ENCODE assay signal across 25 cellular contexts in the genomic region with DNA sequence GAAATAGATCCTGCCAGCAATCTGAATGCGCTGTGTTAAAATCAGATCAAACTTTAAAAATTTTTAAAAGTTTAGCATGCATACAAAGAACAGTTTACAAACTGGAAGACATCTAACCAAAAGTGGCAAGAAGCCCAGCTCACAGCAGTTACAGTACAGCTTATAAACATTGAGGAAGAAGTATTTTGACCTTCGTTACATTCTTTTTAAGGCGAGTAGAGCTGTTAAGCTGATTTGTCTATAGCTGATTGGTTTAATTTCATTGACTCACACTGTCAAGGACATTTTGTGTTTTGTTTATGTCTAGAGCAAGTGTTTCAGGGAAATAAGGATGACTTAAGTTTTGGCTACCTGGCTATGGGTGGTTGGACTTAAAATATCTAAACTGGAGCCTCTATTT. TPM values are rescaled to one million over a fixed set of nuclear protein-coding genes. Genes with fewer than 3 reads are reported as not detected.
DNase-seq lines count a peak whose midpoint lies in the region; ATAC-seq, FAIRE-seq and TF ChIP-seq lines count a peak whose summit lies in the region.
"Had no signal": no experiment of that assay in that cellular context is flagged by ENCODE, and none has a peak within 500 bp of the region (broad histone marks: within the 10 kb centered on the region; RNA-seq: fewer than 3 reads in every experiment).

No MANE protein-coding gene starts in this region.

- DNase-seq in EH (ENCODE audit: low read depth) (peak; percentile 12), adipocyte (ENCODE audit: low read depth) (no peak), fibroblast of gingiva (ENCODE audit: low read depth) (peak; percentile 33), pancreas (no peak), occipital lobe (lab: John Stamatoyannopoulos, UW) (no peak)
- DNase-seq in activated CD8-positive, alpha-beta memory T cell treated with anti-CD3 and anti-CD28 coated beads, Interleukin-2, amount 50 U/mL, for 4 hours, result no peak
- no peak for DNase-seq in stimulated activated CD4-positive, alpha-beta T cell treated with anti-CD3 and anti-CD28 coated beads, Interleukin-1b, Interleukin-23, amount 100 ng/mL, for 48 hours
- DNase-seq: activated CD4-positive, alpha-beta memory T cell treated with anti-CD3 and anti-CD28 coated beads for 36 hours; activated CD4-positive, CD25-positive, alpha-beta regulatory T cell; activated gamma-delta T cell; activated T-cell treated with anti-CD3 and anti-CD28 coated beads for 4 hours; CD4-positive, alpha-beta memory T cell; DMS 273 treated with DMSO at 0.1 percent for 48 hours; effector CD8-positive, alpha-beta T cell; GDM1; H9; head of caudate nucleus; left lung; NCI-H1436; NCI-H69; T1000 had no signal

- ATAC-seq in pancreas (peak in 2 of 4 donors; percentile 0), HG03159 (IDR thresholded peaks at IDR 0.05; ENCODE audit: unreplicated experiment) (no peak)
- ATAC-seq: esophagus mucosa; left lung; stimulated activated effector memory CD8-positive, alpha-beta T cell treated with anti-CD3 and anti-CD28 coated beads, Interleukin-12 subunit alpha, Interleukin-12 subunit beta, amount 100 ng/mL, for 72 hours had no signal

- H3K4me1 ChIP-seq in adipocyte (ENCODE audit: control insufficient read depth, insufficient read depth, low read length), result peaks cover 39% of the 10 kb centered on the region
- H3K4me1 ChIP-seq in pancreas, result peaks cover 0 to 16% (median 11%) of the 10 kb centered on the region in 3 donors

- peak overlapping the region; percentile 67 for H3K4me3 ChIP-seq in adipocyte (ENCODE audit: low read length)
- no peak overlapping the region for H3K4me3 ChIP-seq in pancreas
- H3K4me3 ChIP-seq: left lung, suprapubic skin had no signal

- H3K27ac ChIP-seq in pancreas, result peak overlapping the region in 3 of 4 donors; percentile 33 to 74 (median 69)
- H3K27ac ChIP-seq: left lung, suprapubic skin had no signal

- TF ChIP-seq CTCF in pancreas (IDR thresholded peaks at IDR 0.05), result no peak

- FAIRE-seq in pancreas (lab: Jason Lieb, UNC), result peak; percentile 13

- peak overlapping the region; percentile 29 for H3K9ac ChIP-seq in adipocyte (ENCODE audit: low read length)

- H3K36me3 ChIP-seq in adipocyte (ENCODE audit: control insufficient read depth, insufficient read depth, low read length, severe bottlenecking) (no peaks in the 10 kb centered on the region), pancreas (no peaks in the 10 kb centered on the region)
- H3K36me3 ChIP-seq: left lung, suprapubic skin had no signal

- H3K9me3 ChIP-seq in adipocyte (ENCODE audit: control insufficient read depth, low read length) (no peaks in the 10 kb centered on the region), pancreas (no peaks in the 10 kb centered on the region)
- H3K9me3 ChIP-seq: left lung, suprapubic skin had no signal

- intact Hi-C loops in pancreas (cut with DNase I), result no loop called here

- H3K27me3 ChIP-seq in adipocyte (replicated peaks; ENCODE audit: control insufficient read depth, insufficient read depth, low read length), result no peaks in the 10 kb centered on the region
- no peaks in the 10 kb centered on the region for H3K27me3 ChIP-seq in pancreas
- H3K27me3 ChIP-seq: left lung, suprapubic skin had no signal

- 43 to 49% methylated on average over 3 of the region's 3 CpGs for WGBS in pancreas, 2 donors

RNA-seq across cellular contexts. Expression of gene PGM1, which starts 3.0 kb away (rescaled TPM):
- total RNA-seq in pancreas, result 100 to 1,000 TPM in 1 of 6 donors, 10 to 100 TPM in 5; 55.6 to 106 (median 68.0) TPM
- 10 to 100 TPM; 19.8 to 21.7 TPM for polyA plus RNA-seq in pancreas
- total RNA-seq in occipital lobe, result 20.6 TPM

Comparison
In these comparisons a context has a peak if more than half of its experiments do, and no peak if none do; other contexts are left out.
1. DNase-seq: peak in EH (single experiment) and fibroblast of gingiva (single experiment); none in adipocyte (single experiment), pancreas (0 of 6), occipital lobe (single experiment), activated CD8-positive, alpha-beta memory T cell treated with anti-CD3 and anti-CD28 coated beads, Interleukin-2, amount 50 U/mL, for 4 hours (single experiment) and stimulated activated CD4-positive, alpha-beta T cell treated with anti-CD3 and anti-CD28 coated beads, Interleukin-1b, Interleukin-23, amount 100 ng/mL, for 48 hours (single experiment).